In the genomic region with DNA sequence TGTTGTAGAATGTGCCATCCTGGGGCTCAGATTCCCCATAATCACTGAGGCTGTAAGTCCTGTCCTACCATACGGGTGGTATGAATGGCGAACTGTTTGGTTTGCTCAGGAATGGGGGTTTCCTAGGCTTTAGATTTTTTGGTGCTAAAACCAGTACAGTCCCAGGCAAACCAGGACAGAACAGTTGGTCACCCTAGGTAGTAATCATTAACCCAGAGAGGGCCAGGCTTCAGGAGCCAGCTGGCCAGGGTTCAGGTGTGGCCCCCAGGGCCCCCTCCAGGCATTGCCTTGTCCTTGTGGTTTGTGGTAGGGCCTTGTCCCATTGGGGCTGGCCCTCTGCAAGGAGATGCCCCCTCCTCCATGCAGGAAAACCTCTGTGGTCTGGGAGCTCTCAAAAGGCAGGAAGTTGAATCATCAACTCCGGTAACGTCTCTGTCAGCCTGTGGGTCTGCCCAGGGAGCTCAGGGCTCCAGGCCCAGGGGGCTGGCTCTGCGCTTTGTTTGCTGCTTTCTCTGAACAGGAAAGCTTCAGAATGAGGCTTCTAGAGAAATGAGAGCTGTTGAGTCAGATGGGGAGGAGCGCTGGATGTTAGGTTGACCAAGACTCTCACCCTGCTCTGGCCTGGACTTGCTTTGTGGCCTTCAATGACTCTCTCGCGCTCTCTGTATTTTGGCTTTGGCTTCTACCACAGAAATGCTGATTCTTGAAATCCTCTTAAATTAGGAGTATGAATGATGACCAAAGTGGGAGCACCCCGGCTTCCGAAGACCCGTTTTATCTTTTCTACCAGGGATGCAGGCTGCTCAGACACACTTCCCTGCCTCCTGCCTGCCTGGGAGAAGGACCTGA, we compare ENCODE assay signal across 1 cellular context.
TF ChIP-seq lines count a peak whose summit lies in the region.

No MANE protein-coding gene starts in this region.

TF ChIP-seq in A549, 52 proteins besides CTCF, POLR2A, EP300 and RAD21 (continued from another document):
- TF ChIP-seq HOXB5 (CRISPR knock-in tag; IDR thresholded peaks at IDR 0.05): no peak; the same call in 1 of the 2 replicates
- TF ChIP-seq, protein P1, sequence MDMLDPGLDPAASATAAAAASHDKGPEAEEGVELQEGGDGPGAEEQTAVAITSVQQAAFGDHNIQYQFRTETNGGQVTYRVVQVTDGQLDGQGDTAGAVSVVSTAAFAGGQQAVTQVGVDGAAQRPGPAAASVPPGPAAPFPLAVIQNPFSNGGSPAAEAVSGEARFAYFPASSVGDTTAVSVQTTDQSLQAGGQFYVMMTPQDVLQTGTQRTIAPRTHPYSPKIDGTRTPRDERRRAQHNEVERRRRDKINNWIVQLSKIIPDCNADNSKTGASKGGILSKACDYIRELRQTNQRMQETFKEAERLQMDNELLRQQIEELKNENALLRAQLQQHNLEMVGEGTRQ (IDR thresholded peaks at IDR 0.05): no peak
- no peak for TF ChIP-seq EHMT2 (IDR thresholded peaks at IDR 0.05; ENCODE audit: low read depth)
- TF ChIP-seq CHD4 (IDR thresholded peaks at IDR 0.05; ENCODE audit: borderline replicate concordance): no peak
- TF ChIP-seq FOSB (CRISPR knock-in tag; IDR thresholded peaks at IDR 0.05): no peak
- peak; percentile 42; the same call in 1 of the 2 replicates for TF ChIP-seq GATA3 (IDR thresholded peaks at IDR 0.05; ENCODE audit: borderline replicate concordance)
- no peak for TF ChIP-seq ZNF302 (CRISPR knock-in tag; IDR thresholded peaks at IDR 0.05)
- TF ChIP-seq ZFP36 (IDR thresholded peaks at IDR 0.05; ENCODE audit: borderline replicate concordance, partially characterized antibody): peak; percentile 27
- no peak for TF ChIP-seq EHF (CRISPR knock-in tag; IDR thresholded peaks at IDR 0.05)
- TF ChIP-seq NPAS2 (CRISPR knock-in tag; IDR thresholded peaks at IDR 0.05; ENCODE audit: borderline replicate concordance): no peak
- TF ChIP-seq CBX2 (IDR thresholded peaks at IDR 0.05; ENCODE audit: borderline replicate concordance, low read depth): no peak
- TF ChIP-seq, protein P2, sequence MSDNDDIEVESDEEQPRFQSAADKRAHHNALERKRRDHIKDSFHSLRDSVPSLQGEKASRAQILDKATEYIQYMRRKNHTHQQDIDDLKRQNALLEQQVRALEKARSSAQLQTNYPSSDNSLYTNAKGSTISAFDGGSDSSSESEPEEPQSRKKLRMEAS (IDR thresholded peaks at IDR 0.05): peak; percentile 81
- peak in 1 of 2 experiments; percentile 53; a peak in 2 of 5 replicates for TF ChIP-seq JUN (IDR thresholded peaks at IDR 0.05)
- no peak for TF ChIP-seq CHD2 (IDR thresholded peaks at IDR 0.05; ENCODE audit: low read length, partially characterized antibody)
- TF ChIP-seq KDM5A (IDR thresholded peaks at IDR 0.05): no peak
- TF ChIP-seq, protein P3, sequence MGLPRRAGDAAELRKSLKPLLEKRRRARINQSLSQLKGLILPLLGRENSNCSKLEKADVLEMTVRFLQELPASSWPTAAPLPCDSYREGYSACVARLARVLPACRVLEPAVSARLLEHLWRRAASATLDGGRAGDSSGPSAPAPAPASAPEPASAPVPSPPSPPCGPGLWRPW (IDR thresholded peaks at IDR 0.05): no peak
- 0 out of 2 replicates have a peak, but pooled peaks have one; percentile 18 for TF ChIP-seq FOSL2 (IDR thresholded peaks at IDR 0.05)
- TF ChIP-seq FOSL2 (CRISPR knock-in tag; IDR thresholded peaks at IDR 0.05): peak; percentile 82
- peak; percentile 61 for TF ChIP-seq MAFK (IDR thresholded peaks at IDR 0.05; ENCODE audit: partially characterized antibody)
- TF ChIP-seq RCOR1 (IDR thresholded peaks at IDR 0.05; ENCODE audit: low read depth, low read length): no peak
- no peak for TF ChIP-seq FOXS1 (CRISPR knock-in tag; IDR thresholded peaks at IDR 0.05)
- TF ChIP-seq TP53 (CRISPR knock-in tag; IDR thresholded peaks at IDR 0.05): no peak
- no peak for TF ChIP-seq NFE2L2 (conservative IDR thresholded peaks at IDR 0.05; ENCODE audit: low read length)
- no peak for TF ChIP-seq TFCP2L1 (CRISPR knock-in tag; IDR thresholded peaks at IDR 0.05)
- TF ChIP-seq, protein P4, sequence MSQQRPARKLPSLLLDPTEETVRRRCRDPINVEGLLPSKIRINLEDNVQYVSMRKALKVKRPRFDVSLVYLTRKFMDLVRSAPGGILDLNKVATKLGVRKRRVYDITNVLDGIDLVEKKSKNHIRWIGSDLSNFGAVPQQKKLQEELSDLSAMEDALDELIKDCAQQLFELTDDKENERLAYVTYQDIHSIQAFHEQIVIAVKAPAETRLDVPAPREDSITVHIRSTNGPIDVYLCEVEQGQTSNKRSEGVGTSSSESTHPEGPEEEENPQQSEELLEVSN (IDR thresholded peaks at IDR 0.05; ENCODE audit: borderline replicate concordance, low read depth): peak; percentile 26; the same call in 1 of the 2 replicates
- no peak for TF ChIP-seq CBX8 (IDR thresholded peaks at IDR 0.05)
- no peak for TF ChIP-seq BHLHE40 (IDR thresholded peaks at IDR 0.05; ENCODE audit: low read depth, low read length)
TF ChIP-seq in A549: peak in this region for 10.
